Comparison of ENCODE assay signal across 6 cellular contexts in genomic region chr14:19105551-19105950, GRCh38.
DNase-seq lines count a peak whose midpoint lies in the region; ATAC-seq and TF ChIP-seq lines count a peak whose summit lies in the region.
"Not testable (repeated sequence)": the region's sequence is repeated elsewhere in the genome, so short reads cannot be mapped to it uniquely, and the experiment has no call there.

No MANE protein-coding gene starts in this region.

- H4K20me1 ChIP-seq in PC-3 (ENCODE audit: low read length), result not testable (repeated sequence)

- intact Hi-C loops in PC-3 (cut with micrococcal nuclease); cardiac septum (cut with DNase I); mucosa of descending colon (cut with DNase I, micrococcal nuclease); spleen (cut with DNase I; ENCODE audit: low total_unique reads); testis (cut with DNase I; ENCODE audit: low total_unique reads): not testable (repeated sequence)

- CTCF ChIA-PET in PC-3 (lab: Charles Lee), result not testable (repeated sequence)

- H3K9me3 ChIP-seq in PC-3 (ENCODE audit: low read length); mucosa of descending colon; spleen; testis: not testable (repeated sequence)

- not testable (repeated sequence) for H3K4me1 ChIP-seq in PC-3 (ENCODE audit: insufficient read depth, low read length); mucosa of descending colon (ENCODE audit: low read depth); spleen; testis

- H3K9ac ChIP-seq in PC-3 (ENCODE audit: low read length), result not testable (repeated sequence)

- not testable (repeated sequence) for ATAC-seq in PC-3
- ATAC-seq in SK-N-SH treated with all-trans-retinoic acid at 6 μM for 48 hours (peak; percentile 45), mucosa of descending colon (peak; percentile 41)

- not testable (repeated sequence) for TF ChIP-seq CTCF in PC-3 (conservative IDR thresholded peaks at IDR 0.05; ENCODE audit: low read depth, low read length); mucosa of descending colon (IDR thresholded peaks at IDR 0.05); spleen (IDR thresholded peaks at IDR 0.05 in 8 of 11, conservative IDR thresholded peaks at IDR 0.05 in 3 of 11); testis (IDR thresholded peaks at IDR 0.05)

- H3K4me2 ChIP-seq in PC-3 (ENCODE audit: low read length), result not testable (repeated sequence)

- H3K79me2 ChIP-seq in PC-3 (ENCODE audit: low read length), result not testable (repeated sequence)

- 56 to 61% (median 57%) methylated on average over 4 to 5 of the region's 5 CpGs for WGBS in spleen, 5 donors
- WGBS in testis, 2 donors, result 54 to 64% methylated on average over 5 of the region's 5 CpGs

- DNase-seq in PC-3, mucosa of descending colon: not testable (repeated sequence)
- DNase-seq in cardiac septum (ENCODE audit: low spot score) (peak; percentile 33), spleen (peak; percentile 54), testis (peak; percentile 12)

- POLR2A ChIA-PET in PC-3 (lab: Charles Lee; ENCODE audit: unreplicated experiment), result not testable (repeated sequence)

- TSS peak; percentile 10 for BruUV-seq in PC-3 (replicated peaks; lab: Mats Ljungman, UMichigan)

- H3F3A ChIP-seq in PC-3 (ENCODE audit: low read length, unreplicated experiment), result not testable (repeated sequence)

- not testable (repeated sequence) for TF ChIP-seq POLR2A in spleen (IDR thresholded peaks at IDR 0.05); testis (IDR thresholded peaks at IDR 0.05)

- not testable (repeated sequence) for H3K9me2 ChIP-seq in PC-3 (replicated peaks; ENCODE audit: low read length)

- not testable (repeated sequence) for H2AFZ ChIP-seq in PC-3 (ENCODE audit: low read length)

- H3K36me3 ChIP-seq in PC-3 (ENCODE audit: low read depth, low read length); mucosa of descending colon (ENCODE audit: low read depth); spleen; testis (ENCODE audit: low read depth, missing control alignments): not testable (repeated sequence)

- H3K4me3 ChIP-seq in PC-3 (ENCODE audit: low read length); mucosa of descending colon; spleen; testis: not testable (repeated sequence)

- not testable (repeated sequence) for H3K27me3 ChIP-seq in PC-3 (ENCODE audit: low read length); spleen (replicated peaks in 1 of 7); testis

- not testable (repeated sequence) for H3K27ac ChIP-seq in PC-3 (ENCODE audit: low read length); spleen; testis
